Comparison of ENCODE assay signal across 1 cellular context in the genomic region with DNA sequence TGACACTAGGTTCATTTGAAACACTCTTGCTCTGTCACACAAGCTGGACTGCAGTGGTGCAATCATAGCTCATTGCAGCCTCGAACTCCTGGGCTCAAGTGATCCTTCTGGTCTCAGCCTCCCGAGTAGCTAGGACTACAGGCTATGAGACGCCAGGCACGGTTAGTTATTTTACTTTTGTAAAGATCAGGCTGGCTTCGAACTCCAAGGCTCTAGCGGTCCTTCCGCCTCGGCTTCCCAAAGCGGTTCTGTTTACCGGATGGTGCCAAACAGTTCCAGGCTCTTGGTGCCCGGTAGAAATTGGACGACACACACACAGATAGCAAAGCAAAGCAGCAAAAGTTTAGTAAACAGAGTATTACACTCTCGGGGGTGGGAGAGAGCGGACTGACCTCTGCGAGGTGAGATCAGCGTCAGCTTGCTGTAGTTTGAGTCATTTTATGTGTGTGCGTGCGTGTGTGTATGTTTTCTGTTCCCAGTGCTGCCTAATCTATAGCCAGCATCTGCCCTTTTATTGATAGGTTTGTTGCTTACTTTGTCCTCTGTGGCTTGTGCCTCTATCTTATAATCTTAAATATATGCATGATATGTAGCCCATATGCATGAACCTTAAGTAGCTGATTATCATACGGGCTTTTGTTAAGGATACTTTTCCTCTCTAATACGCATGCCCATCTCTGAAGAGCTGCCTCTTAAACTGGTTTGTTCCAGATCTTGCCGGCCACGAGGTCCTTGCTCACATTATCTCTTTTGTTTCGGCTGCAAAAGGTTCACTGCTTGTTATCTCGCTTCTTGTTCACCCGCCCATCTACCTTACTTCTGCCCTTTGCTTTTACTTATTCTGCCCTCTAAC.
A peak's percentile ranks its signal among the peaks of the same experiment; 100 is the strongest.
TF ChIP-seq lines count a peak whose summit lies in the region.

No MANE protein-coding gene starts in this region.

TF ChIP-seq in HepG2, 621 proteins besides CTCF, POLR2A, EP300 and RAD21 (continued from another document and continues in another):
- TF ChIP-seq, protein P1, sequence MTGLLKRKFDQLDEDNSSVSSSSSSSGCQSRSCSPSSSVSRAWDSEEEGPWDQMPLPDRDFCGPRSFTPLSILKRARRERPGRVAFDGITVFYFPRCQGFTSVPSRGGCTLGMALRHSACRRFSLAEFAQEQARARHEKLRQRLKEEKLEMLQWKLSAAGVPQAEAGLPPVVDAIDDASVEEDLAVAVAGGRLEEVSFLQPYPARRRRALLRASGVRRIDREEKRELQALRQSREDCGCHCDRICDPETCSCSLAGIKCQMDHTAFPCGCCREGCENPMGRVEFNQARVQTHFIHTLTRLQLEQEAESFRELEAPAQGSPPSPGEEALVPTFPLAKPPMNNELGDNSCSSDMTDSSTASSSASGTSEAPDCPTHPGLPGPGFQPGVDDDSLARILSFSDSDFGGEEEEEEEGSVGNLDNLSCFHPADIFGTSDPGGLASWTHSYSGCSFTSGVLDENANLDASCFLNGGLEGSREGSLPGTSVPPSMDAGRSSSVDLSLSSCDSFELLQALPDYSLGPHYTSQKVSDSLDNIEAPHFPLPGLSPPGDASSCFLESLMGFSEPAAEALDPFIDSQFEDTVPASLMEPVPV (CRISPR knock-in tag; IDR thresholded peaks at IDR 0.05), result peak; percentile 44; the same call in 1 of the 2 replicates
- TF ChIP-seq YY1 (IDR thresholded peaks at IDR 0.05; ENCODE audit: insufficient read depth, insufficient replicate concordance, low read depth, low read length), result no peak
- 0 out of 2 replicates have a peak, but pooled peaks have one; percentile 20 for TF ChIP-seq SSRP1 (CRISPR knock-in tag; IDR thresholded peaks at IDR 0.05)
- 0 out of 2 replicates have a peak, but pooled peaks have one; percentile 27 for TF ChIP-seq HMG20A (CRISPR knock-in tag; IDR thresholded peaks at IDR 0.05; ENCODE audit: borderline replicate concordance)
- no peak for TF ChIP-seq JUN (CRISPR knock-in tag; IDR thresholded peaks at IDR 0.05)
- no peak for TF ChIP-seq KDM1A (CRISPR knock-in tag; IDR thresholded peaks at IDR 0.05)
- TF ChIP-seq SOX13 (IDR thresholded peaks at IDR 0.05), result no peak
- TF ChIP-seq SOX13 (CRISPR knock-in tag; conservative IDR thresholded peaks at IDR 0.05 in 1 of 2, IDR thresholded peaks at IDR 0.05 in 1 of 2), result peak in 1 of 2 experiments; percentile 32; a peak in 1 of 4 replicates
- no peak for TF ChIP-seq ZBTB7B (CRISPR knock-in tag; IDR thresholded peaks at IDR 0.05)
- TF ChIP-seq SALL2 (CRISPR knock-in tag; IDR thresholded peaks at IDR 0.05), result no peak
- no peak for TF ChIP-seq ZBTB3 (CRISPR knock-in tag; IDR thresholded peaks at IDR 0.05; ENCODE audit: borderline replicate concordance, low read depth)
- 0 out of 2 replicates have a peak, but pooled peaks have one; percentile 45 for TF ChIP-seq SMYD3 (CRISPR knock-in tag; IDR thresholded peaks at IDR 0.05)
- no peak for TF ChIP-seq SRSF4 (IDR thresholded peaks at IDR 0.05; ENCODE audit: low read depth, low read length, poor library complexity, severe bottlenecking)
- no peak for TF ChIP-seq SUZ12 (IDR thresholded peaks at IDR 0.05; ENCODE audit: low read depth, low read length)
- TF ChIP-seq, protein P2, sequence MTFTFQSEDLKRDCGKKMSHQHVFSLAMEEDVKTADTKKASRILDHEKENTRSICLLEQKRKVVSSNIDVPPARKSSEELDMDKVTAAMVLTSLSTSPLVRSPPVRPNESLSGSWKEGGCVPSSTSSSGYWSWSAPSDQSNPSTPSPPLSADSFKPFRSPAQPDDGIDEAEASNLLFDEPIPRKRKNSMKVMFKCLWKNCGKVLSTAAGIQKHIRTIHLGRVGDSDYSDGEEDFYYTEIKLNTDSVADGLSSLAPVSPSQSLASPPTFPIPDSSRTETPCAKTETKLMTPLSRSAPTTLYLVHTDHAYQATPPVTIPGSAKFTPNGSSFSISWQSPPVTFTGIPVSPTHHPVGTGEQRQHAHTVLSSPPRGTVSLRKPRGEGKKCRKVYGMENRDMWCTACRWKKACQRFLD (CRISPR knock-in tag; IDR thresholded peaks at IDR 0.05; ENCODE audit: borderline replicate concordance), result no peak
- no peak for TF ChIP-seq ZNF10 (CRISPR knock-in tag; IDR thresholded peaks at IDR 0.05; ENCODE audit: borderline replicate concordance, low read depth)
- 0 out of 2 replicates have a peak, but pooled peaks have one; percentile 51 for TF ChIP-seq EEA1 (CRISPR knock-in tag; IDR thresholded peaks at IDR 0.05; ENCODE audit: borderline replicate concordance)
- no peak for TF ChIP-seq ZNF644 (CRISPR knock-in tag; IDR thresholded peaks at IDR 0.05; ENCODE audit: low read depth)
- TF ChIP-seq, protein P3, sequence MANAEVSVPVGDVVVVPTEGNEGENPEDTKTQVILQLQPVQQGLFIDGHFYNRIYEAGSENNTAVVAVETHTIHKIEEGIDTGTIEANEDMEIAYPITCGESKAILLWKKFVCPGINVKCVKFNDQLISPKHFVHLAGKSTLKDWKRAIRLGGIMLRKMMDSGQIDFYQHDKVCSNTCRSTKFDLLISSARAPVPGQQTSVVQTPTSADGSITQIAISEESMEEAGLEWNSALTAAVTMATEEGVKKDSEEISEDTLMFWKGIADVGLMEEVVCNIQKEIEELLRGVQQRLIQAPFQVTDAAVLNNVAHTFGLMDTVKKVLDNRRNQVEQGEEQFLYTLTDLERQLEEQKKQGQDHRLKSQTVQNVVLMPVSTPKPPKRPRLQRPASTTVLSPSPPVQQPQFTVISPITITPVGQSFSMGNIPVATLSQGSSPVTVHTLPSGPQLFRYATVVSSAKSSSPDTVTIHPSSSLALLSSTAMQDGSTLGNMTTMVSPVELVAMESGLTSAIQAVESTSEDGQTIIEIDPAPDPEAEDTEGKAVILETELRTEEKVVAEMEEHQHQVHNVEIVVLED (CRISPR knock-in tag; IDR thresholded peaks at IDR 0.05; ENCODE audit: borderline replicate concordance), result no peak
- TF ChIP-seq, protein P4, sequence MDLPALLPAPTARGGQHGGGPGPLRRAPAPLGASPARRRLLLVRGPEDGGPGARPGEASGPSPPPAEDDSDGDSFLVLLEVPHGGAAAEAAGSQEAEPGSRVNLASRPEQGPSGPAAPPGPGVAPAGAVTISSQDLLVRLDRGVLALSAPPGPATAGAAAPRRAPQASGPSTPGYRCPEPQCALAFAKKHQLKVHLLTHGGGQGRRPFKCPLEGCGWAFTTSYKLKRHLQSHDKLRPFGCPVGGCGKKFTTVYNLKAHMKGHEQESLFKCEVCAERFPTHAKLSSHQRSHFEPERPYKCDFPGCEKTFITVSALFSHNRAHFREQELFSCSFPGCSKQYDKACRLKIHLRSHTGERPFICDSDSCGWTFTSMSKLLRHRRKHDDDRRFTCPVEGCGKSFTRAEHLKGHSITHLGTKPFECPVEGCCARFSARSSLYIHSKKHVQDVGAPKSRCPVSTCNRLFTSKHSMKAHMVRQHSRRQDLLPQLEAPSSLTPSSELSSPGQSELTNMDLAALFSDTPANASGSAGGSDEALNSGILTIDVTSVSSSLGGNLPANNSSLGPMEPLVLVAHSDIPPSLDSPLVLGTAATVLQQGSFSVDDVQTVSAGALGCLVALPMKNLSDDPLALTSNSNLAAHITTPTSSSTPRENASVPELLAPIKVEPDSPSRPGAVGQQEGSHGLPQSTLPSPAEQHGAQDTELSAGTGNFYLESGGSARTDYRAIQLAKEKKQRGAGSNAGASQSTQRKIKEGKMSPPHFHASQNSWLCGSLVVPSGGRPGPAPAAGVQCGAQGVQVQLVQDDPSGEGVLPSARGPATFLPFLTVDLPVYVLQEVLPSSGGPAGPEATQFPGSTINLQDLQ (CRISPR knock-in tag; IDR thresholded peaks at IDR 0.05), result no peak
- TF ChIP-seq PHF8 (CRISPR knock-in tag; IDR thresholded peaks at IDR 0.05), result no peak
- TF ChIP-seq, protein P5, sequence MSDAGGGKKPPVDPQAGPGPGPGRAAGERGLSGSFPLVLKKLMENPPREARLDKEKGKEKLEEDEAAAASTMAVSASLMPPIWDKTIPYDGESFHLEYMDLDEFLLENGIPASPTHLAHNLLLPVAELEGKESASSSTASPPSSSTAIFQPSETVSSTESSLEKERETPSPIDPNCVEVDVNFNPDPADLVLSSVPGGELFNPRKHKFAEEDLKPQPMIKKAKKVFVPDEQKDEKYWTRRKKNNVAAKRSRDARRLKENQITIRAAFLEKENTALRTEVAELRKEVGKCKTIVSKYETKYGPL (CRISPR knock-in tag; IDR thresholded peaks at IDR 0.05), result no peak
- TF ChIP-seq ZNF530 (CRISPR knock-in tag; IDR thresholded peaks at IDR 0.05; ENCODE audit: low read depth), result no peak
- TF ChIP-seq, protein P6, sequence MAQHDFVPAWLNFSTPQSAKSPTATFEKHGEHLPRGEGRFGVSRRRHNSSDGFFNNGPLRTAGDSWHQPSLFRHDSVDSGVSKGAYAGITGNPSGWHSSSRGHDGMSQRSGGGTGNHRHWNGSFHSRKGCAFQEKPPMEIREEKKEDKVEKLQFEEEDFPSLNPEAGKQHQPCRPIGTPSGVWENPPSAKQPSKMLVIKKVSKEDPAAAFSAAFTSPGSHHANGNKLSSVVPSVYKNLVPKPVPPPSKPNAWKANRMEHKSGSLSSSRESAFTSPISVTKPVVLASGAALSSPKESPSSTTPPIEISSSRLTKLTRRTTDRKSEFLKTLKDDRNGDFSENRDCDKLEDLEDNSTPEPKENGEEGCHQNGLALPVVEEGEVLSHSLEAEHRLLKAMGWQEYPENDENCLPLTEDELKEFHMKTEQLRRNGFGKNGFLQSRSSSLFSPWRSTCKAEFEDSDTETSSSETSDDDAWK (CRISPR knock-in tag; IDR thresholded peaks at IDR 0.05), result no peak
- no peak for TF ChIP-seq ZNF367 (CRISPR knock-in tag; IDR thresholded peaks at IDR 0.05; ENCODE audit: borderline replicate concordance)
- TF ChIP-seq, protein P7, sequence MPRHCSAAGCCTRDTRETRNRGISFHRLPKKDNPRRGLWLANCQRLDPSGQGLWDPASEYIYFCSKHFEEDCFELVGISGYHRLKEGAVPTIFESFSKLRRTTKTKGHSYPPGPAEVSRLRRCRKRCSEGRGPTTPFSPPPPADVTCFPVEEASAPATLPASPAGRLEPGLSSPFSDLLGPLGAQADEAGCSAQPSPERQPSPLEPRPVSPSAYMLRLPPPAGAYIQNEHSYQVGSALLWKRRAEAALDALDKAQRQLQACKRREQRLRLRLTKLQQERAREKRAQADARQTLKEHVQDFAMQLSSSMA (CRISPR knock-in tag; IDR thresholded peaks at IDR 0.05), result no peak
- peak; percentile 79; the same call in 1 of the 2 replicates for TF ChIP-seq TOPORS (CRISPR knock-in tag; IDR thresholded peaks at IDR 0.05)
- no peak for TF ChIP-seq RBM22 (optimal IDR thresholded peaks at IDR 0.05; ENCODE audit: low read length)
- TF ChIP-seq RARA (CRISPR knock-in tag; IDR thresholded peaks at IDR 0.05), result peak; percentile 28
- peak; percentile 59; the same call in 1 of the 2 replicates for TF ChIP-seq ZKSCAN1 (IDR thresholded peaks at IDR 0.05; ENCODE audit: low read length)
- no peak for TF ChIP-seq RELA (CRISPR knock-in tag; IDR thresholded peaks at IDR 0.05)
- no peak; the same call in 1 of the 2 replicates for TF ChIP-seq ZBTB21 (CRISPR knock-in tag; IDR thresholded peaks at IDR 0.05)
- TF ChIP-seq SMARCC2 (IDR thresholded peaks at IDR 0.05), result no peak
- TF ChIP-seq NFE2 (CRISPR knock-in tag; IDR thresholded peaks at IDR 0.05), result no peak
- peak; percentile 57; the same call in 1 of the 2 replicates for TF ChIP-seq SPEN (CRISPR knock-in tag; IDR thresholded peaks at IDR 0.05; ENCODE audit: low read depth)
- TF ChIP-seq SALL1 (CRISPR knock-in tag; IDR thresholded peaks at IDR 0.05), result peak; percentile 61
- TF ChIP-seq, protein P8, sequence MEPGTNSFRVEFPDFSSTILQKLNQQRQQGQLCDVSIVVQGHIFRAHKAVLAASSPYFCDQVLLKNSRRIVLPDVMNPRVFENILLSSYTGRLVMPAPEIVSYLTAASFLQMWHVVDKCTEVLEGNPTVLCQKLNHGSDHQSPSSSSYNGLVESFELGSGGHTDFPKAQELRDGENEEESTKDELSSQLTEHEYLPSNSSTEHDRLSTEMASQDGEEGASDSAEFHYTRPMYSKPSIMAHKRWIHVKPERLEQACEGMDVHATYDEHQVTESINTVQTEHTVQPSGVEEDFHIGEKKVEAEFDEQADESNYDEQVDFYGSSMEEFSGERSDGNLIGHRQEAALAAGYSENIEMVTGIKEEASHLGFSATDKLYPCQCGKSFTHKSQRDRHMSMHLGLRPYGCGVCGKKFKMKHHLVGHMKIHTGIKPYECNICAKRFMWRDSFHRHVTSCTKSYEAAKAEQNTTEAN (CRISPR knock-in tag; conservative IDR thresholded peaks at IDR 0.05), result peak; percentile 31
- TF ChIP-seq HOXA3 (CRISPR knock-in tag; IDR thresholded peaks at IDR 0.05), result peak; percentile 41; the same call in 1 of the 2 replicates
- peak; percentile 28; the same call in 1 of the 2 replicates for TF ChIP-seq NFYC (CRISPR knock-in tag; IDR thresholded peaks at IDR 0.05)
- TF ChIP-seq ZSCAN22 (CRISPR knock-in tag; IDR thresholded peaks at IDR 0.05), result no peak
- no peak for TF ChIP-seq ZNF496 (CRISPR knock-in tag; IDR thresholded peaks at IDR 0.05; ENCODE audit: insufficient replicate concordance)
- TF ChIP-seq ZNF780A (CRISPR knock-in tag; IDR thresholded peaks at IDR 0.05), result no peak
- TF ChIP-seq PPARG (CRISPR knock-in tag; conservative IDR thresholded peaks at IDR 0.05), result no peak
- 0 out of 2 replicates have a peak, but pooled peaks have one; percentile 37 for TF ChIP-seq GATA4 (IDR thresholded peaks at IDR 0.05; ENCODE audit: borderline replicate concordance, low read depth)
- TF ChIP-seq CCAR2 (optimal IDR thresholded peaks at IDR 0.05; ENCODE audit: low read depth, low read length), result no peak
- TF ChIP-seq ATF1 (CRISPR knock-in tag; IDR thresholded peaks at IDR 0.05), result no peak
- TF ChIP-seq, protein P9, sequence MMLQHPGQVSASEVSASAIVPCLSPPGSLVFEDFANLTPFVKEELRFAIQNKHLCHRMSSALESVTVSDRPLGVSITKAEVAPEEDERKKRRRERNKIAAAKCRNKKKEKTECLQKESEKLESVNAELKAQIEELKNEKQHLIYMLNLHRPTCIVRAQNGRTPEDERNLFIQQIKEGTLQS (CRISPR knock-in tag; IDR thresholded peaks at IDR 0.05), result no peak
- no peak for TF ChIP-seq ZNF17 (CRISPR knock-in tag; IDR thresholded peaks at IDR 0.05)
- no peak for TF ChIP-seq ZNF782 (CRISPR knock-in tag; IDR thresholded peaks at IDR 0.05; ENCODE audit: borderline replicate concordance)
- no peak for TF ChIP-seq U2AF1 (optimal IDR thresholded peaks at IDR 0.05; ENCODE audit: low read depth, low read length)
- TF ChIP-seq FIP1L1 (IDR thresholded peaks at IDR 0.05; ENCODE audit: borderline replicate concordance, insufficient read depth, low read depth, low read length), result no peak
- TF ChIP-seq, protein P10, sequence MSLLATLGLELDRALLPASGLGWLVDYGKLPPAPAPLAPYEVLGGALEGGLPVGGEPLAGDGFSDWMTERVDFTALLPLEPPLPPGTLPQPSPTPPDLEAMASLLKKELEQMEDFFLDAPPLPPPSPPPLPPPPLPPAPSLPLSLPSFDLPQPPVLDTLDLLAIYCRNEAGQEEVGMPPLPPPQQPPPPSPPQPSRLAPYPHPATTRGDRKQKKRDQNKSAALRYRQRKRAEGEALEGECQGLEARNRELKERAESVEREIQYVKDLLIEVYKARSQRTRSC (CRISPR knock-in tag; IDR thresholded peaks at IDR 0.05; ENCODE audit: low read depth), result no peak
- TF ChIP-seq ZNF34 (CRISPR knock-in tag; IDR thresholded peaks at IDR 0.05; ENCODE audit: borderline replicate concordance), result no peak
- TF ChIP-seq, protein P11, sequence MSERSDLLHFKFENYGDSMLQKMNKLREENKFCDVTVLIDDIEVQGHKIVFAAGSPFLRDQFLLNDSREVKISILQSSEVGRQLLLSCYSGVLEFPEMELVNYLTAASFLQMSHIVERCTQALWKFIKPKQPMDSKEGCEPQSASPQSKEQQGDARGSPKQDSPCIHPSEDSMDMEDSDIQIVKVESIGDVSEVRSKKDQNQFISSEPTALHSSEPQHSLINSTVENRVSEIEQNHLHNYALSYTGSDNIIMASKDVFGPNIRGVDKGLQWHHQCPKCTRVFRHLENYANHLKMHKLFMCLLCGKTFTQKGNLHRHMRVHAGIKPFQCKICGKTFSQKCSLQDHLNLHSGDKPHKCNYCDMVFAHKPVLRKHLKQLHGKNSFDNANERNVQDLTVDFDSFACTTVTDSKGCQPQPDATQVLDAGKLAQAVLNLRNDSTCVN (CRISPR knock-in tag; IDR thresholded peaks at IDR 0.05; ENCODE audit: borderline replicate concordance), result 0 out of 2 replicates have a peak, but pooled peaks have one; percentile 27
